In genomic region chr11:79434263-79434662, GRCh38 we compare ENCODE assay signal across 20 cellular contexts. TPM values are rescaled to one million over a fixed set of nuclear protein-coding genes. Genes with fewer than 3 reads are reported as not detected.
"Had no signal": no experiment of that assay in that cellular context is flagged by ENCODE, and none has a peak within 500 bp of the region (broad histone marks: within the 10 kb centered on the region; RNA-seq: fewer than 3 reads in every experiment).

No MANE protein-coding gene starts in this region.

- H3K9me3 ChIP-seq: body of pancreas, heart left ventricle, mucosa of descending colon, tibial artery had no signal

- H3K4me3 ChIP-seq: body of pancreas, heart left ventricle, mucosa of descending colon, tibial artery had no signal

- DNase-seq: activated B cell treated with CpG ODN at 0.5 μM for 24 hours; activated CD4-positive, alpha-beta T cell treated with anti-CD3 and anti-CD28 coated beads for 48 hours; activated CD8-positive, alpha-beta T cell treated with anti-CD3 and anti-CD28 coated beads for 36 hours; activated effector memory CD4-positive, alpha-beta T cell treated with anti-CD3 and anti-CD28 coated beads, Interleukin-2, amount 50 U/mL, for 16 hours; activated T-cell treated with anti-CD3 and anti-CD28 coated beads, Interleukin-2, amount 50 U/mL, for 48 hours; amniotic stem cell; body of pancreas; cortex of kidney; effector CD4-positive, alpha-beta T cell; heart left ventricle; islet precursor cell; mucosa of descending colon; naive thymus-derived CD8-positive, alpha-beta T cell; stimulated activated CD4-positive, alpha-beta T cell treated with anti-CD3 and anti-CD28 coated beads, Interleukin-1b, Interleukin-23, amount 100 ng/mL, for 48 hours; SW 1271; tibial artery had no signal

- H3K4me1 ChIP-seq: parathyroid adenoma had no signal

- H3K36me3 ChIP-seq: heart left ventricle, tibial artery had no signal

- H3K27me3 ChIP-seq: tibial artery had no signal

- H3K9ac ChIP-seq: parathyroid adenoma had no signal

- H3K27ac ChIP-seq: body of pancreas, heart left ventricle, parathyroid adenoma, tibial artery had no signal

- ATAC-seq: activated CD8-positive, alpha-beta T cell treated with anti-CD3 and anti-CD28 coated beads for 36 hours; activated naive CD4-positive, alpha-beta T cell treated with anti-CD3 and anti-CD28 coated beads, Interleukin-2, amount 50 U/mL, for 72 hours; body of pancreas; heart left ventricle; left lobe of liver; mucosa of descending colon; naive thymus-derived CD8-positive, alpha-beta T cell had no signal

RNA-seq across cellular contexts. Expression of gene TENM4, which starts 6.6 kb away (rescaled TPM):
- total RNA-seq: activated CD8-positive, alpha-beta T cell treated with anti-CD3 and anti-CD28 coated beads for 36 hours; activated naive CD4-positive, alpha-beta T cell treated with anti-CD3 and anti-CD28 coated beads, Interleukin-2, amount 50 U/mL, for 72 hours; naive thymus-derived CD8-positive, alpha-beta T cell; T-helper 2 cell treated with Interferon-gamma antibody and Interleukin-4, amounts not matched to agents 100 ng/mL and 5 ng/mL, for 36 hours had no signal
- polyA plus RNA-seq: naive thymus-derived CD8-positive, alpha-beta T cell had no signal
